2 cellular contexts compared by ENCODE assay signal in genomic region chr22:40107244-40107643, GRCh38.
TF ChIP-seq lines count a peak whose summit lies in the region.

No MANE protein-coding gene starts in this region.

TF ChIP-seq in liver, 16 proteins besides CTCF, POLR2A, EP300 and RAD21 (continued from another document):
- TF ChIP-seq ZBTB33 (IDR thresholded peaks at IDR 0.05) (no peak), TAF1 (conservative IDR thresholded peaks at IDR 0.05) (no peak), HNF4A (conservative IDR thresholded peaks at IDR 0.05) (no peak), YY1 (IDR thresholded peaks at IDR 0.05) (no peak), NR2F2 (IDR thresholded peaks at IDR 0.05) (no peak), REST (IDR thresholded peaks at IDR 0.05) (no peak), EGR1 (IDR thresholded peaks at IDR 0.05; ENCODE audit: low read depth in 2 of 2) (no peak), SP1 (IDR thresholded peaks at IDR 0.05) (no peak), FOXA1 (IDR thresholded peaks at IDR 0.05) (no peak), RXRA (IDR thresholded peaks at IDR 0.05) (no peak), MAX (IDR thresholded peaks at IDR 0.05) (no peak), GABPA (IDR thresholded peaks at IDR 0.05 in 1 of 2, conservative IDR thresholded peaks at IDR 0.05 in 1 of 2) (no peak)

TF ChIP-seq in HepG2, 621 proteins besides CTCF, POLR2A, EP300 and RAD21 (continued from another document):
- TF ChIP-seq THRA (CRISPR knock-in tag; IDR thresholded peaks at IDR 0.05; ENCODE audit: borderline replicate concordance) (no peak), NONO (IDR thresholded peaks at IDR 0.05) (no peak), NONO (CRISPR knock-in tag; conservative IDR thresholded peaks at IDR 0.05) (no peak), ZNF337 (CRISPR knock-in tag; IDR thresholded peaks at IDR 0.05; ENCODE audit: borderline replicate concordance, low read depth) (no peak), CCDC6 (CRISPR knock-in tag; IDR thresholded peaks at IDR 0.05) (no peak), RXRA (CRISPR knock-in tag; IDR thresholded peaks at IDR 0.05) (no peak), TFE3 (CRISPR knock-in tag; IDR thresholded peaks at IDR 0.05) (no peak), ZFP1 (CRISPR knock-in tag; IDR thresholded peaks at IDR 0.05) (no peak), ARHGAP35 (CRISPR knock-in tag; IDR thresholded peaks at IDR 0.05; ENCODE audit: borderline replicate concordance) (no peak), GRHL1 (CRISPR knock-in tag; conservative IDR thresholded peaks at IDR 0.05) (no peak), DDIT3 (CRISPR knock-in tag; IDR thresholded peaks at IDR 0.05) (no peak), ZNF567 (CRISPR knock-in tag; IDR thresholded peaks at IDR 0.05; ENCODE audit: borderline replicate concordance) (no peak), ONECUT2 (CRISPR knock-in tag; IDR thresholded peaks at IDR 0.05) (no peak), TBP (CRISPR knock-in tag; IDR thresholded peaks at IDR 0.05) (no peak)
TF ChIP-seq in HepG2: peak in this region for 0.
